9 cellular contexts compared by ENCODE assay signal in the genomic region with DNA sequence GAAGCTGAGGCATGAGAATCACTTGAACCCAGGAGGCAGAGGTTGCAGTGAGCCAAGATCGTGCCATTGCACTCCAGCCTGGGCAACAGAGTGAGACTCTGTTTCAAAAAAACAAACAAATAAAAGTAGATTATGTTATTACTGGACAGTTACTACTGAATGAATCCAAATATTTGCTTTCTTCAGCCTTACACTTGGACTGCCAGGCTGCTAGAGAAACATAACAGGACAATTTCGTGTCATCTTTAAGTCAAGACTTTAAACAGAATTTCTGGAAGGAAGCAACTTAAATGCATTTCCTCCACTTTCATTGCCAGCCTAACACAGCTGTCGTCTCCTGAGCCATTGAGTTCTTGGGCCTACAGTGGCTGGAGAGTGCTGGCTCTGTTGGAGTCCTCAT.
"Had no signal": no experiment of that assay in that cellular context is flagged by ENCODE, and none has a peak within 500 bp of the region (broad histone marks: within the 10 kb centered on the region; RNA-seq: fewer than 3 reads in every experiment).

No MANE protein-coding gene starts in this region.

- H2AFZ ChIP-seq: GM23248, GM23338 had no signal

- H3K4me3 ChIP-seq: GM23248, GM23338, HAP-1 had no signal

- H3K4me1 Mint-ChIP-seq: GM23338, H9 had no signal

- H3K4me3 Mint-ChIP-seq: GM23338, HFFc6 had no signal

- DNase-seq: GM23248, GOT3, H7, H9, HCEC 1CT, HFFc6 had no signal

- H3K36me3 ChIP-seq: HAP-1 had no signal

- H3K4me2 ChIP-seq: GM23338 had no signal

- H3K27ac ChIP-seq: GM23248 had no signal

- H3K9ac ChIP-seq: GM23248 had no signal

- H3K27ac Mint-ChIP-seq: GM23338, H9, HFFc6 had no signal

- ATAC-seq: GM23338, HCT116 had no signal

- H3K9me3 ChIP-seq: HAP-1 had no signal
